8 cellular contexts compared by ENCODE assay signal in the genomic region with DNA sequence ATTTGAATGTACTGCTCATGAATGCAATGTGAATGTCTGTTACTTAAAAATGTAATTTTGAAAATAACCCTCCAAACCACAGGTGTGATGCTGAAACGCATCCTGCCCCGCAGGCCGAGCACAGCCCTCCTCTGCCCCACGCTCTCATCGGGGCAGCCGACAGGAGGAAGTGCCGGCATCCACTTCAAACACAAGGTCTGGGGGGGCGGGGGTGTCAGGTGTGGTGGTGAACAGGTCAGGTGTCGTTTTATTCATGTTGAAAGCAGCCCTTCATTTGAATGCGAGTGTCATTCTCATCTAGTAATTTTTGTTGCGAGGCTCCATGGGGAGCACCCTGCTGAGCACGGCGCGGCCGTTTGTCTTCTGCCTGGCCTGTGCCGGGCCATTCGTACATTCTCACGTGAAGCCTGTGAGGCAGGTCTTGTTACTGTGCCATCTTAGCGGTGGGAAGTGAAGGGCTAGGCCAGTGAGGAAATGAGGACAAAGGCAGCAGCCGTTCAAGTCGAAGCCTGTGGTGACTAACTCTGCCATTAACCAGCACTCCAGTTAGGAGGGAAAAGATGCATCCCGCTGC. TPM values are rescaled to one million over a fixed set of nuclear protein-coding genes. Genes with fewer than 3 reads are reported as not detected.
A peak's percentile ranks its signal among the peaks of the same experiment; 100 is the strongest.
DNase-seq lines count a peak whose midpoint lies in the region; ATAC-seq lines count a peak whose summit lies in the region.
"Had no signal": no experiment of that assay in that cellular context is flagged by ENCODE, and none has a peak within 500 bp of the region (broad histone marks: within the 10 kb centered on the region; RNA-seq: fewer than 3 reads in every experiment).

No MANE protein-coding gene starts in this region.

- H4K91ac ChIP-seq in trophoblast cell (ENCODE audit: low read depth, low read length): no peak overlapping the region

- H3K27me3 Mint-ChIP-seq in activated T-helper 2 cell treated with anti-CD3 and anti-CD28 coated beads, Interferon-gamma antibody, Interleukin-2, Interleukin-4, amounts not matched to agents 10 μg/mL and 5 μg/mL and 100 μg/mL, durations not matched to agents 14 hours and 24 hours and 36 hours (ENCODE audit: low read depth): peaks cover 13% of the 10 kb centered on the region
- peaks cover 0 to 7% (median 5%) of the 10 kb centered on the region in 5 donors for H3K27me3 Mint-ChIP-seq in naive thymus-derived CD8-positive, alpha-beta T cell

- H2AFZ ChIP-seq in trophoblast cell (ENCODE audit: insufficient read depth, low read length, poor library complexity): no peak overlapping the region

- no peak overlapping the region for H2AK5ac ChIP-seq in trophoblast cell (ENCODE audit: low read length)

- WGBS in HUES64: 81% methylated on average over 22 of the region's 22 CpGs
- no CpG with 5 or more reads among the region's 22 CpGs for WGBS in trophoblast cell (ENCODE audit: extremely low coverage, insufficient coverage, insufficient read length)

- no peak overlapping the region for H3K4ac ChIP-seq in trophoblast cell (ENCODE audit: low read depth, low read length)

- H3K9me3 ChIP-seq in HUES64 (ENCODE audit: insufficient read depth, low read depth, low read length) (no peaks in the 10 kb centered on the region), trophoblast cell (ENCODE audit: insufficient read depth, low read depth, low read length) (no peaks in the 10 kb centered on the region)
- H3K9me3 ChIP-seq: suprapubic skin had no signal

- H3K23ac ChIP-seq in trophoblast cell (ENCODE audit: low read length): no peak overlapping the region

- H3K36me3 Mint-ChIP-seq in activated T-helper 2 cell treated with anti-CD3 and anti-CD28 coated beads, Interferon-gamma antibody, Interleukin-2, Interleukin-4, amounts not matched to agents 10 μg/mL and 5 μg/mL and 100 μg/mL, durations not matched to agents 14 hours and 24 hours and 36 hours (ENCODE audit: low read depth): peaks cover 38% of the 10 kb centered on the region
- H3K36me3 Mint-ChIP-seq in naive thymus-derived CD8-positive, alpha-beta T cell: peaks cover 0 to 12% (median 0%) of the 10 kb centered on the region in 3 donors

- H3K9me3 Mint-ChIP-seq in activated T-helper 2 cell treated with anti-CD3 and anti-CD28 coated beads, Interferon-gamma antibody, Interleukin-2, Interleukin-4, amounts not matched to agents 10 μg/mL and 5 μg/mL and 100 μg/mL, durations not matched to agents 14 hours and 24 hours and 36 hours: no peaks in the 10 kb centered on the region
- H3K9me3 Mint-ChIP-seq in naive thymus-derived CD8-positive, alpha-beta T cell: no peaks in the 10 kb centered on the region

- H3K27me3 ChIP-seq in HUES64 (ENCODE audit: insufficient read depth, low read length) (peaks cover 22% of the 10 kb centered on the region), trophoblast cell (ENCODE audit: insufficient read depth, low read length) (no peaks in the 10 kb centered on the region)

- intact Hi-C loops in activated T-helper 2 cell treated with anti-CD3 and anti-CD28 coated beads, Interferon-gamma antibody, Interleukin-2, Interleukin-4, amounts not matched to agents 10 μg/mL and 5 μg/mL and 100 μg/mL, durations not matched to agents 14 hours and 24 hours and 36 hours (cut with micrococcal nuclease): loop anchor here (5.0 kb wide), 1 partner anchor 63 kb away; no protein-coding TSS in a partner anchor

- no peak for ATAC-seq in naive thymus-derived CD8-positive, alpha-beta T cell

- H2BK12ac ChIP-seq in trophoblast cell (ENCODE audit: low read length): no peak overlapping the region

- H3K36me3 ChIP-seq in HUES64 (ENCODE audit: insufficient read depth, low read length) (peaks cover 6% of the 10 kb centered on the region; the same call in 1 of the 2 replicates), trophoblast cell (ENCODE audit: control insufficient read depth in 1 of 2, insufficient read depth in 2 of 2, low read length in 2 of 2) (peaks cover 9 to 12% of the 10 kb centered on the region in 2 experiments)

- POLR2A ChIA-PET in naive thymus-derived CD8-positive, alpha-beta T cell (lab: Charles Lee): interaction anchor here (5.9 kb wide), 1 partner anchor 19 kb away, joined by 51 read pairs; no protein-coding TSS in a partner anchor

- no peak overlapping the region for H3K18ac ChIP-seq in trophoblast cell (ENCODE audit: low read length)

- H3K4me1 ChIP-seq in HUES64 (ENCODE audit: insufficient read depth, low read length): peaks cover 13% of the 10 kb centered on the region
- H3K4me1 ChIP-seq in trophoblast cell (ENCODE audit: control insufficient read depth in 1 of 2, insufficient read depth in 2 of 2, low read length in 2 of 2): peaks cover 12 to 17% of the 10 kb centered on the region in 2 experiments

- no peak overlapping the region for H3K27ac Mint-ChIP-seq in activated T-helper 2 cell treated with anti-CD3 and anti-CD28 coated beads, Interferon-gamma antibody, Interleukin-2, Interleukin-4, amounts not matched to agents 10 μg/mL and 5 μg/mL and 100 μg/mL, durations not matched to agents 14 hours and 24 hours and 36 hours
- H3K27ac Mint-ChIP-seq in naive thymus-derived CD8-positive, alpha-beta T cell: peak overlapping the region; percentile 70 to 100 (median 99)

- H3K79me2 ChIP-seq in trophoblast cell (ENCODE audit: control insufficient read depth, insufficient read depth, low read length, poor library complexity): peaks cover 7% of the 10 kb centered on the region

- H3K4me3 Mint-ChIP-seq in activated T-helper 2 cell treated with anti-CD3 and anti-CD28 coated beads, Interferon-gamma antibody, Interleukin-2, Interleukin-4, amounts not matched to agents 10 μg/mL and 5 μg/mL and 100 μg/mL, durations not matched to agents 14 hours and 24 hours and 36 hours (ENCODE audit: low read depth): peak overlapping the region; percentile 96
- peak overlapping the region; percentile 90 to 98 (median 96) for H3K4me3 Mint-ChIP-seq in naive thymus-derived CD8-positive, alpha-beta T cell

- H4K8ac ChIP-seq in trophoblast cell (ENCODE audit: low read depth, low read length): no peak overlapping the region

- H4K12ac ChIP-seq in trophoblast cell (ENCODE audit: low read depth, low read length): no peak overlapping the region

- no peak overlapping the region for H3K27ac ChIP-seq in HUES64 (ENCODE audit: low read depth, low read length)
- no peak overlapping the region for H3K27ac ChIP-seq in trophoblast cell (ENCODE audit: low read depth, low read length)
- H3K27ac ChIP-seq: suprapubic skin had no signal

- H3K79me1 ChIP-seq in trophoblast cell (ENCODE audit: low read length): peaks cover 6% of the 10 kb centered on the region

- no peak overlapping the region for H3K4me2 ChIP-seq in trophoblast cell (ENCODE audit: low read length)

- DNase-seq in G401 (ENCODE audit: low spot score): peak; percentile 16
- DNase-seq in activated T-helper 2 cell treated with anti-CD3 and anti-CD28 coated beads, Interferon-gamma antibody, Interleukin-2, Interleukin-4, amounts not matched to agents 10 μg/mL and 5 μg/mL and 100 μg/mL, durations not matched to agents 14 hours and 24 hours and 36 hours (ENCODE audit: low spot score): no peak
- no peak for DNase-seq in naive thymus-derived CD8-positive, alpha-beta T cell
- DNase-seq in COR-L47 (lab: John Stamatoyannopoulos, UW): no peak
- DNase-seq in Ammon's horn (ENCODE audit: low spot score): no peak
- no peak for DNase-seq in trophoblast cell

- peaks cover 53% of the 10 kb centered on the region for H3K4me1 Mint-ChIP-seq in activated T-helper 2 cell treated with anti-CD3 and anti-CD28 coated beads, Interferon-gamma antibody, Interleukin-2, Interleukin-4, amounts not matched to agents 10 μg/mL and 5 μg/mL and 100 μg/mL, durations not matched to agents 14 hours and 24 hours and 36 hours (ENCODE audit: low read depth)
- H3K4me1 Mint-ChIP-seq in naive thymus-derived CD8-positive, alpha-beta T cell: peaks cover 27 to 68% (median 62%) of the 10 kb centered on the region in 4 donors

- H3K4me3 ChIP-seq in HUES64 (ENCODE audit: low read length) (peak overlapping the region; percentile 99), trophoblast cell (ENCODE audit: low read depth, low read length) (no peak overlapping the region)

- in situ Hi-C loops in G401 (cut with HindIII; ENCODE audit: low sequenced_read_pairs): no loop called here

- H3K9ac ChIP-seq in HUES64 (ENCODE audit: low read depth, low read length) (no peak overlapping the region), trophoblast cell (ENCODE audit: low read length) (no peak overlapping the region)

- H2BK120ac ChIP-seq in trophoblast cell (ENCODE audit: insufficient read depth, low read length, poor library complexity): no peak overlapping the region

- H2BK5ac ChIP-seq in trophoblast cell (ENCODE audit: low read depth, low read length, poor library complexity): no peak overlapping the region

- H3K14ac ChIP-seq in trophoblast cell (ENCODE audit: low read length): no peak overlapping the region

RNA-seq across cellular contexts. Expression of gene ACSF3, which starts 1.8 kb away (rescaled TPM):
- 38.0 and 38.7 TPM in 2 replicates for total RNA-seq in G401 (2014; rRNA removed; shearing (Covaris generic))
- polyA plus RNA-seq in HUES64 (2013, experiment 1 of 2): 14.0 TPM
- polyA plus RNA-seq in HUES64 (2013, experiment 2 of 2): 13.9 TPM
- total RNA-seq in activated T-helper 2 cell treated with anti-CD3 and anti-CD28 coated beads, Interferon-gamma antibody, Interleukin-2, Interleukin-4, amounts not matched to agents 10 μg/mL and 5 μg/mL and 100 μg/mL, durations not matched to agents 14 hours and 24 hours and 36 hours: 36.3 and 39.8 TPM in 2 replicates
- total RNA-seq in naive thymus-derived CD8-positive, alpha-beta T cell: 10 to 100 TPM; 61.5 to 64.4 TPM
- polyA plus RNA-seq in naive thymus-derived CD8-positive, alpha-beta T cell: 10 to 100 TPM; 21.3 to 44.7 (median 22.9) TPM
- polyA plus RNA-seq in trophoblast cell (2013): 8.7 and 8.8 TPM in 2 replicates
